Comparison of ENCODE assay signal across 35 cellular contexts in genomic region chr1:168905631-168906030, GRCh38.
"Had no signal": no experiment of that assay in that cellular context is flagged by ENCODE, and none has a peak within 500 bp of the region (broad histone marks: within the 10 kb centered on the region; RNA-seq: fewer than 3 reads in every experiment).

No MANE protein-coding gene starts in this region.

- ATAC-seq: activated CD4-positive, alpha-beta T cell treated with anti-CD3 and anti-CD28 coated beads for 36 hours; activated CD8-positive, alpha-beta memory T cell treated with anti-CD3 and anti-CD28 coated beads, Interleukin-2, amount 10 ng/mL, durations not matched to agents 7 days and 5 days; activated CD8-positive, alpha-beta T cell treated with anti-CD3 and anti-CD28 coated beads, Interleukin-2, amount 10 ng/mL, durations not matched to agents 7 days and 5 days; activated naive CD8-positive, alpha-beta T cell treated with anti-CD3 and anti-CD28 coated beads, Interleukin-2, amount 50 U/mL, for 24 hours; body of pancreas; gastroesophageal sphincter; T-helper 17 cell had no signal

- H3K4me1 Mint-ChIP-seq: activated CD4-positive, alpha-beta T cell treated with anti-CD3 and anti-CD28 coated beads for 36 hours; activated CD4-positive, alpha-beta T cell treated with anti-CD3 and anti-CD28 coated beads, Interleukin-2, amount 10 ng/mL, durations not matched to agents 24 days and 14 days; activated naive CD8-positive, alpha-beta T cell treated with anti-CD3 and anti-CD28 coated beads, Interleukin-2, amount 50 U/mL, for 24 hours; T-helper 17 cell had no signal

- H3K9me3 Mint-ChIP-seq: activated CD4-positive, alpha-beta memory T cell treated with anti-CD3 and anti-CD28 coated beads for 36 hours; activated naive CD4-positive, alpha-beta T cell treated with anti-CD3 and anti-CD28 coated beads for 36 hours; activated naive CD4-positive, alpha-beta T cell treated with anti-CD3 and anti-CD28 coated beads, Interleukin-2, amount 50 U/mL, for 24 hours; activated naive CD8-positive, alpha-beta T cell treated with anti-CD3 and anti-CD28 coated beads for 36 hours; activated naive CD8-positive, alpha-beta T cell treated with anti-CD3 and anti-CD28 coated beads, Interleukin-2, amount 50 U/mL, for 24 hours; activated T-helper 1 cell treated with anti-CD3 and anti-CD28 coated beads, Interleukin-12 subunit alpha, Interleukin-12 subunit beta, Interleukin-2, Interleukin-4 antibody, amounts not matched to agents 30 ng/mL and 10 ng/mL and 1 ng/mL, durations not matched to agents 14 hours and 24 hours and 36 hours; activated T-helper 2 cell treated with anti-CD3 and anti-CD28 coated beads, Interferon-gamma antibody, Interleukin-2, Interleukin-4, amounts not matched to agents 10 μg/mL and 5 μg/mL and 100 μg/mL, durations not matched to agents 14 hours and 24 hours and 36 hours; T-helper 2 cell treated with Interferon-gamma antibody and Interleukin-4, amounts not matched to agents 5 μg/mL and 100 μg/mL, for 36 hours had no signal

- H3K27me3 ChIP-seq: adrenal gland, body of pancreas, cardiac muscle cell, colonic mucosa, esophagus squamous epithelium, gastroesophageal sphincter had no signal

- H3K27ac ChIP-seq: adrenal gland, cardiac muscle cell, gastroesophageal sphincter had no signal

- H3K9me3 ChIP-seq: adrenal gland, body of pancreas, colonic mucosa, esophagus squamous epithelium, gastroesophageal sphincter had no signal

- FAIRE-seq: endometrium, endothelial cell of umbilical vein had no signal

- H3K4me1 ChIP-seq: adrenal gland, gastroesophageal sphincter had no signal

- DNase-seq: activated CD4-positive, alpha-beta memory T cell treated with anti-CD3 and anti-CD28 coated beads for 36 hours; activated CD4-positive, alpha-beta T cell treated with anti-CD3 and anti-CD28 coated beads for 36 hours; activated CD4-positive, alpha-beta T cell treated with anti-CD3 and anti-CD28 coated beads, Interleukin-2, amount 10 ng/mL, durations not matched to agents 24 days and 14 days; activated CD4-positive, CD25-positive, alpha-beta regulatory T cell; activated CD4-positive, CD25-positive, alpha-beta regulatory T cell treated with anti-CD3 and anti-CD28 coated beads, Interleukin-2, amount 50 U/mL, for 72 hours; activated CD8-positive, alpha-beta memory T cell treated with anti-CD3 and anti-CD28 coated beads, Interleukin-2, amount 10 ng/mL, durations not matched to agents 7 days and 5 days; activated CD8-positive, alpha-beta memory T cell treated with anti-CD3 and anti-CD28 coated beads, Interleukin-2, amount 50 U/mL, for 4 hours; activated CD8-positive, alpha-beta T cell treated with anti-CD3 and anti-CD28 coated beads, Interleukin-2, amount 10 ng/mL, durations not matched to agents 7 days and 5 days; activated effector memory CD4-positive, alpha-beta T cell treated with anti-CD3 and anti-CD28 coated beads, Interleukin-2, amount 50 U/mL, for 16 hours; activated naive CD4-positive, alpha-beta T cell treated with anti-CD3 and anti-CD28 coated beads for 36 hours; activated naive CD8-positive, alpha-beta T cell treated with anti-CD3 and anti-CD28 coated beads for 36 hours; activated naive CD8-positive, alpha-beta T cell treated with anti-CD3 and anti-CD28 coated beads, Interleukin-2, amount 50 U/mL, for 24 hours; activated T-cell treated with anti-CD3 and anti-CD28 coated beads, Interleukin-2, amount 50 U/mL, for 1 hour; activated T-cell treated with anti-CD3 and anti-CD28 coated beads, Interleukin-2, amount 50 U/mL, for 48 hours; adrenal gland; amygdala; aorta; body of pancreas; central memory CD4-positive, alpha-beta T cell; cerebellar nuclear complex; colonic mucosa; effector CD8-positive, alpha-beta T cell; esophagus squamous epithelium; foreskin melanocyte; T-helper 1 cell; T-helper 17 cell; T1000 had no signal

- H3K4me3 ChIP-seq: adrenal gland, body of pancreas, cardiac muscle cell, colonic mucosa, esophagus squamous epithelium, gastroesophageal sphincter had no signal

- H3K36me3 ChIP-seq: adrenal gland, cardiac muscle cell, colonic mucosa, esophagus squamous epithelium, gastroesophageal sphincter had no signal

- H3K4me3 Mint-ChIP-seq: activated CD4-positive, alpha-beta memory T cell treated with anti-CD3 and anti-CD28 coated beads for 36 hours; activated CD4-positive, alpha-beta T cell treated with anti-CD3 and anti-CD28 coated beads for 36 hours; activated CD4-positive, alpha-beta T cell treated with anti-CD3 and anti-CD28 coated beads, Interleukin-2, amount 10 ng/mL, durations not matched to agents 24 days and 14 days; activated CD8-positive, alpha-beta memory T cell treated with anti-CD3 and anti-CD28 coated beads, Interleukin-2, amount 10 ng/mL, durations not matched to agents 7 days and 5 days; activated CD8-positive, alpha-beta T cell treated with anti-CD3 and anti-CD28 coated beads, Interleukin-2, amount 10 ng/mL, durations not matched to agents 7 days and 5 days; activated naive CD4-positive, alpha-beta T cell treated with anti-CD3 and anti-CD28 coated beads for 36 hours; activated naive CD4-positive, alpha-beta T cell treated with anti-CD3 and anti-CD28 coated beads, Interleukin-2, amount 50 U/mL, for 24 hours; activated naive CD8-positive, alpha-beta T cell treated with anti-CD3 and anti-CD28 coated beads for 36 hours; activated naive CD8-positive, alpha-beta T cell treated with anti-CD3 and anti-CD28 coated beads, Interleukin-2, amount 50 U/mL, for 24 hours; activated T-helper 1 cell treated with anti-CD3 and anti-CD28 coated beads, Interleukin-12 subunit alpha, Interleukin-12 subunit beta, Interleukin-2, Interleukin-4 antibody, amounts not matched to agents 30 ng/mL and 10 ng/mL and 1 ng/mL, durations not matched to agents 14 hours and 24 hours and 36 hours; T-helper 17 cell; T-helper 2 cell treated with Interferon-gamma antibody and Interleukin-4, amounts not matched to agents 5 μg/mL and 100 μg/mL, for 36 hours had no signal

- H3K36me3 Mint-ChIP-seq: activated CD4-positive, alpha-beta memory T cell treated with anti-CD3 and anti-CD28 coated beads for 36 hours; activated CD8-positive, alpha-beta memory T cell treated with anti-CD3 and anti-CD28 coated beads, Interleukin-2, amount 10 ng/mL, durations not matched to agents 7 days and 5 days; activated naive CD4-positive, alpha-beta T cell treated with anti-CD3 and anti-CD28 coated beads, Interleukin-2, amount 50 U/mL, for 24 hours; activated naive CD8-positive, alpha-beta T cell treated with anti-CD3 and anti-CD28 coated beads for 36 hours had no signal

- H3K27ac Mint-ChIP-seq: activated CD4-positive, alpha-beta memory T cell treated with anti-CD3 and anti-CD28 coated beads for 36 hours; activated CD4-positive, alpha-beta T cell treated with anti-CD3 and anti-CD28 coated beads for 36 hours; activated CD4-positive, alpha-beta T cell treated with anti-CD3 and anti-CD28 coated beads, Interleukin-2, amount 10 ng/mL, durations not matched to agents 24 days and 14 days; activated CD8-positive, alpha-beta memory T cell treated with anti-CD3 and anti-CD28 coated beads, Interleukin-2, amount 10 ng/mL, durations not matched to agents 7 days and 5 days; activated CD8-positive, alpha-beta T cell treated with anti-CD3 and anti-CD28 coated beads, Interleukin-2, amount 10 ng/mL, durations not matched to agents 7 days and 5 days; activated naive CD4-positive, alpha-beta T cell treated with anti-CD3 and anti-CD28 coated beads for 36 hours; activated naive CD4-positive, alpha-beta T cell treated with anti-CD3 and anti-CD28 coated beads, Interleukin-2, amount 50 U/mL, for 24 hours; activated naive CD8-positive, alpha-beta T cell treated with anti-CD3 and anti-CD28 coated beads for 36 hours; activated naive CD8-positive, alpha-beta T cell treated with anti-CD3 and anti-CD28 coated beads, Interleukin-2, amount 50 U/mL, for 24 hours; activated T-helper 1 cell treated with anti-CD3 and anti-CD28 coated beads, Interleukin-12 subunit alpha, Interleukin-12 subunit beta, Interleukin-2, Interleukin-4 antibody, amounts not matched to agents 30 ng/mL and 10 ng/mL and 1 ng/mL, durations not matched to agents 14 hours and 24 hours and 36 hours; activated T-helper 2 cell treated with anti-CD3 and anti-CD28 coated beads, Interferon-gamma antibody, Interleukin-2, Interleukin-4, amounts not matched to agents 10 μg/mL and 5 μg/mL and 100 μg/mL, durations not matched to agents 14 hours and 24 hours and 36 hours; T-helper 17 cell; T-helper 2 cell treated with Interferon-gamma antibody and Interleukin-4, amounts not matched to agents 5 μg/mL and 100 μg/mL, for 36 hours had no signal
